1 cellular context compared by ENCODE assay signal in genomic region chr17:47806913-47807255, GRCh38.
TF ChIP-seq lines count a peak whose summit lies in the region.

No MANE protein-coding gene starts in this region.

TF ChIP-seq in GM23338, 12 proteins besides CTCF, POLR2A, EP300 and RAD21 (continued from another document):
- no peak for TF ChIP-seq REST (IDR thresholded peaks at IDR 0.05; ENCODE audit: unreplicated experiment)
- no peak for TF ChIP-seq ZNF462 (CRISPR knock-in tag; IDR thresholded peaks at IDR 0.05)
- no peak for TF ChIP-seq NANOG (IDR thresholded peaks at IDR 0.05; ENCODE audit: borderline replicate concordance)
- no peak for TF ChIP-seq STAT1 (IDR thresholded peaks at IDR 0.05; ENCODE audit: unreplicated experiment)
- TF ChIP-seq EZH2 (IDR thresholded peaks at IDR 0.05; ENCODE audit: low read depth, unreplicated experiment) = no peak
- TF ChIP-seq POLR2AphosphoS5 (IDR thresholded peaks at IDR 0.05; ENCODE audit: low read depth) = no peak
